Comparison of ENCODE assay signal across 1 cellular context in genomic region chr16:57643166-57643813, GRCh38.
TF ChIP-seq lines count a peak whose summit lies in the region.

No MANE protein-coding gene starts in this region.

TF ChIP-seq in endothelial cell of umbilical vein, 7 proteins besides CTCF, POLR2A, EP300 and RAD21 (continued from another document):
- TF ChIP-seq MAX (IDR thresholded peaks at IDR 0.05; ENCODE audit: insufficient read depth, insufficient read length) (no peak), MYC (IDR thresholded peaks at IDR 0.05; ENCODE audit: low read depth, low read length) (no peak), EZH2 (IDR thresholded peaks at IDR 0.05; ENCODE audit: borderline replicate concordance, low read depth, low read length, severe bottlenecking) (no peak), GATA2 (IDR thresholded peaks at IDR 0.05; ENCODE audit: insufficient read depth, insufficient read length, low read depth, low read length) (no peak), FOS (IDR thresholded peaks at IDR 0.05; ENCODE audit: borderline replicate concordance, insufficient read depth, low read length) (no peak)
